In the genomic region with DNA sequence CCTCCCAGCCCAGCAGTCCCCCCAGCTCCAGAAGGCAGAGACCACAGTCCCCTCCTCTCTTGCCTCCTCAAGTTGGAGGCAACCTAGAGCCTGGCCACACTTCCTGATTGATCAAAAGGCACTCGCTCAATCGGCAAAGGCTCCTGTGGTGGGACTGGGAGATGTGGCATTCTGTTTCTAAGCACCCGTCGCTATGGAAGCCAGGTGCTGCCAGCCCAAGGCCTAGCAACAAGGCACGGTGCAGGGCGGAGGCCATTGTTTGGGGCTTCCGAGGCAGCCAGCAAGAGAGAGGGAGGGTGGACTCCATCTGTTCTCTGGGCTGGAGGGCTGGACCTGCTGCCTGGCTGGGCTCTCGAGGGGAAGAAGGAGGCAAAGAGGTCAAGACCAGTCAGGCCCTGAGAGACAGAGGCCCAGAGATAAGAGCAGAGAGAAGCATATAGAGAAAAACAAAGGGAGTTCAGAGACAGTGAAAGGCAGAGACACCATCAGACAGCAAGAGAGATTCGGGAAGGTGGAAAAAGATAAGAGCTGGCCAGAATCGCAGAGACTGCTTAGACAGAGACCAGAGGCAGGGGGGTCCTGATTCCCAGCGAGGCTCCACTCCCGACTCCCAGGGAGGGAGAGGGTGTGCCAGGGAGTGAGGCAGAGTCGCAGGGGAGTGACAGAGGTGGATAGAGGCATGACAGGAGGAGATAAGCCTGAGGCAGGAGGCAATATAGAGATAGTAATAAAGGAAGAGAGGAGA, we compare ENCODE assay signal across 11 cellular contexts. TPM values are rescaled to one million over a fixed set of nuclear protein-coding genes. Genes with fewer than 3 reads are reported as not detected.
DNase-seq lines count a peak whose midpoint lies in the region; ATAC-seq lines count a peak whose summit lies in the region.
"Had no signal": no experiment of that assay in that cellular context is flagged by ENCODE, and none has a peak within 500 bp of the region (broad histone marks: within the 10 kb centered on the region; RNA-seq: fewer than 3 reads in every experiment).

No MANE protein-coding gene starts in this region.

- no peak for ATAC-seq in HG02973 (IDR thresholded peaks at IDR 0.05; ENCODE audit: unreplicated experiment)
- no peak for ATAC-seq in HG03378 (IDR thresholded peaks at IDR 0.05; ENCODE audit: unreplicated experiment)
- ATAC-seq in HG02970 (IDR thresholded peaks at IDR 0.05; ENCODE audit: low FRiP score, unreplicated experiment), result no peak

- DNase-seq in NCI-H82 (lab: John Stamatoyannopoulos, UW) (peak; percentile 44), NCI-H82 treated with DMSO at 0.1 percent for 48 hours (lab: John Stamatoyannopoulos, UW; ENCODE audit: unreplicated experiment) (no peak), NCI-H345 (lab: John Stamatoyannopoulos, UW) (peak; percentile 86), cerebellum (ENCODE audit: low spot score) (peak; percentile 39)
- DNase-seq: effector CD8-positive, alpha-beta T cell; foreskin fibroblast; transverse colon had no signal

- peak overlapping the region; percentile 55 for H3K27ac ChIP-seq in temporal lobe (ENCODE audit: low read depth, low read length)
- H3K27ac ChIP-seq: transverse colon had no signal

RNA-seq across cellular contexts. Expression of a gene that starts 21.2 kb away (rescaled TPM):
- total RNA-seq in cerebellum (8.4 TPM), temporal lobe (80.4 TPM)
